In genomic region chr2:21617885-21618434, GRCh38 we compare ENCODE assay signal across 32 cellular contexts.
"Had no signal": no experiment of that assay in that cellular context is flagged by ENCODE, and none has a peak within 500 bp of the region (broad histone marks: within the 10 kb centered on the region; RNA-seq: fewer than 3 reads in every experiment).

No MANE protein-coding gene starts in this region.

- H3K79me2 ChIP-seq: parathyroid adenoma had no signal

- H3K9ac ChIP-seq: parathyroid adenoma had no signal

- DNase-seq: naive thymus-derived CD8-positive, alpha-beta T cell; nephron progenitor cell; occipital lobe; ovary; posterior cingulate gyrus; psoas muscle; right cardiac atrium; spleen; stimulated activated CD4-positive, alpha-beta T cell treated with anti-CD3 and anti-CD28 coated beads, Interleukin-12 subunit alpha, Interleukin-12 subunit beta, amount 100 ng/mL, for 4 hours; stimulated activated CD4-positive, alpha-beta T cell treated with anti-CD3 and anti-CD28 coated beads, Interleukin-1b, Interleukin-23, amount 100 ng/mL, for 48 hours; stimulated activated CD4-positive, alpha-beta T cell treated with anti-CD3 and anti-CD28 coated beads, Interleukin-4, amount 100 ng/mL, for 1 hour; stimulated activated CD4-positive, alpha-beta T cell treated with anti-CD3 and anti-CD28 coated beads, Interleukin-4, amount 100 ng/mL, for 4 hours; stimulated activated CD8-positive, alpha-beta memory T cell treated with anti-CD3 and anti-CD28 coated beads, Interleukin-4, amount 100 ng/mL, for 48 hours; stimulated activated naive CD4-positive, alpha-beta T cell; stimulated activated naive CD8-positive, alpha-beta T cell treated with anti-CD3 and anti-CD28 coated beads, Interleukin-15, amount 100 ng/mL, for 72 hours; stimulated activated naive CD8-positive, alpha-beta T cell treated with anti-CD3 and anti-CD28 coated beads, Interleukin-15, Interleukin-2, amounts not matched to agents 100 U/mL and 50 U/mL, for 24 hours; substantia nigra; testis; tibial artery; transverse colon; upper lobe of right lung; uterus had no signal

- H3K36me3 Mint-ChIP-seq: naive thymus-derived CD8-positive, alpha-beta T cell; natural killer cell treated with Interleukin-12 subunit alpha and Interleukin-12 subunit beta and Interleukin-15 and Interleukin-18, amount 100 ng/mL, for 72 hours; stimulated activated memory B cell treated with anti-CD40 and anti-IgM and Interleukin-4, amounts not matched to agents 10 μg/mL and 1 μg/mL and 100 μg/mL, for 72 hours; type B pancreatic cell had no signal

- H3K27me3 Mint-ChIP-seq: naive thymus-derived CD8-positive, alpha-beta T cell; natural killer cell treated with Interleukin-12 subunit alpha and Interleukin-12 subunit beta and Interleukin-15 and Interleukin-18, amount 100 ng/mL, for 72 hours; progenitor cell of endocrine pancreas; stimulated activated memory B cell treated with anti-CD40 and anti-IgM and Interleukin-4, amounts not matched to agents 10 μg/mL and 1 μg/mL and 100 μg/mL, for 72 hours; stimulated activated naive CD8-positive, alpha-beta T cell treated with anti-CD3 and anti-CD28 coated beads, Interleukin-15, amount 100 ng/mL, for 72 hours; type B pancreatic cell had no signal

- H3K9me3 Mint-ChIP-seq: type B pancreatic cell had no signal

- H3K4me2 ChIP-seq: smooth muscle cell had no signal

- H3K9me3 ChIP-seq: ovary, psoas muscle, suprapubic skin, testis, transverse colon, upper lobe of right lung, uterus had no signal

- H3K27ac Mint-ChIP-seq: naive thymus-derived CD8-positive, alpha-beta T cell; natural killer cell treated with Interleukin-12 subunit alpha and Interleukin-12 subunit beta and Interleukin-15 and Interleukin-18, amount 100 ng/mL, for 72 hours; nephron progenitor cell; progenitor cell of endocrine pancreas; stimulated activated memory B cell treated with anti-CD40 and anti-IgM and Interleukin-4, amounts not matched to agents 10 μg/mL and 1 μg/mL and 100 μg/mL, for 72 hours; stimulated activated naive CD8-positive, alpha-beta T cell treated with anti-CD3 and anti-CD28 coated beads, Interleukin-15, amount 100 ng/mL, for 72 hours; type B pancreatic cell had no signal

- ATAC-seq: naive thymus-derived CD8-positive, alpha-beta T cell; natural killer cell treated with Interleukin-12 subunit alpha and Interleukin-12 subunit beta and Interleukin-15 and Interleukin-18, amount 100 ng/mL, for 72 hours; psoas muscle; right cardiac atrium; sciatic nerve; stimulated activated memory B cell treated with anti-CD40 and anti-IgM and Interleukin-4, amounts not matched to agents 10 μg/mL and 1 μg/mL and 100 μg/mL, for 72 hours; stimulated activated naive CD8-positive, alpha-beta T cell treated with anti-CD3 and anti-CD28 coated beads, Interleukin-15, amount 100 ng/mL, for 72 hours; stimulated activated naive CD8-positive, alpha-beta T cell treated with anti-CD3 and anti-CD28 coated beads, Interleukin-15, Interleukin-2, amounts not matched to agents 100 U/mL and 50 U/mL, for 24 hours; upper lobe of right lung had no signal

- H3K4me3 Mint-ChIP-seq: naive thymus-derived CD8-positive, alpha-beta T cell; natural killer cell treated with Interleukin-12 subunit alpha and Interleukin-12 subunit beta and Interleukin-15 and Interleukin-18, amount 100 ng/mL, for 72 hours; nephron progenitor cell; neural crest cell; stimulated activated memory B cell treated with anti-CD40 and anti-IgM and Interleukin-4, amounts not matched to agents 10 μg/mL and 1 μg/mL and 100 μg/mL, for 72 hours; stimulated activated naive CD8-positive, alpha-beta T cell treated with anti-CD3 and anti-CD28 coated beads, Interleukin-15, amount 100 ng/mL, for 72 hours; type B pancreatic cell had no signal

- H3K4me3 ChIP-seq: ovary, psoas muscle, skin epidermis, smooth muscle cell, spleen, suprapubic skin, testis, tibial artery, transverse colon, upper lobe of right lung, uterus had no signal

- H2AFZ ChIP-seq: parathyroid adenoma had no signal

- H3K27ac ChIP-seq: ovary, parathyroid adenoma, psoas muscle, skin epidermis, spleen, suprapubic skin, testis, tibial artery, transverse colon, upper lobe of right lung, uterus had no signal

- H3K27me3 ChIP-seq: ovary, spleen, suprapubic skin, testis, tibial artery, transverse colon, upper lobe of right lung, uterus had no signal

- H3K4me1 ChIP-seq: parathyroid adenoma, psoas muscle, spleen, suprapubic skin, testis, tibial artery, transverse colon, upper lobe of right lung, uterus had no signal

- H3K36me3 ChIP-seq: ovary, spleen, suprapubic skin, tibial artery, transverse colon, upper lobe of right lung, uterus had no signal

- H3K4me1 Mint-ChIP-seq: naive thymus-derived CD8-positive, alpha-beta T cell; nephron progenitor cell; stimulated activated memory B cell treated with anti-CD40 and anti-IgM and Interleukin-4, amounts not matched to agents 10 μg/mL and 1 μg/mL and 100 μg/mL, for 72 hours; stimulated activated naive CD8-positive, alpha-beta T cell treated with anti-CD3 and anti-CD28 coated beads, Interleukin-15, amount 100 ng/mL, for 72 hours had no signal
